ENCODE assay signal across 22 cellular contexts in the genomic region with DNA sequence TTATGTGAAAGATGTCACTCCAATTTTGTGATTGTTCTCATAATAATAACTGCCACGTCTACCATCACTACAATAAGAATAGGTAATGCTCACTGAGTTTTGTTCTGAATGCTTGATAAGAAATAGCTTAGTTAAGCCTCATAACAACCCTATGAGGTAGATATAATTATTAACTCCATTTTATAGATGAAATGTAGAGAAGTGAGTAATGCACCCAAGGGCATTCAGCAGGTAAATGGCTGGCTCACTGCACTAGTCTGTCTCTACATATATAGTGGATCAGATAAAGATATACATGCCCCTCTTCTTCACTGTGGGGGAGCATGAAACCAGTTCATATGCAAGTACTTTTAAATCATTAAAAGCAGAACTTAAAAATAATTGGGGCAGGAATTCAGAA.
DNase-seq lines count a peak whose midpoint lies in the region; ATAC-seq, FAIRE-seq and TF ChIP-seq lines count a peak whose summit lies in the region.
"Had no signal": no experiment of that assay in that cellular context is flagged by ENCODE, and none has a peak within 500 bp of the region (broad histone marks: within the 10 kb centered on the region; RNA-seq: fewer than 3 reads in every experiment).

No MANE protein-coding gene starts in this region.

- no peaks in the 10 kb centered on the region for H3K27me3 Mint-ChIP-seq in activated T-cell treated with anti-CD3 and anti-CD28 coated beads, Interleukin-2, amount 50 U/mL, for 72 hours (ENCODE audit: low read depth)
- H3K27me3 Mint-ChIP-seq: CD4-positive, alpha-beta T cell had no signal

- no peak overlapping the region for H3K4me3 Mint-ChIP-seq in activated T-cell treated with anti-CD3 and anti-CD28 coated beads, Interleukin-2, amount 50 U/mL, for 72 hours
- H3K4me3 Mint-ChIP-seq: B cell; CD4-positive, alpha-beta T cell; CD8-positive, alpha-beta memory T cell; H9 had no signal

- no peak overlapping the region for H3K4me3 ChIP-seq in BE2C (ENCODE audit: low read depth, low read length)
- H3K4me3 ChIP-seq: BLaER1 treated with 17β-estradiol and CSF1 and Interleukin-3, amounts not matched to agents 10 nM and 100 nM; GM12878; GM23248 had no signal

- no peaks in the 10 kb centered on the region for H3K36me3 Mint-ChIP-seq in activated T-cell treated with anti-CD3 and anti-CD28 coated beads, Interleukin-2, amount 50 U/mL, for 72 hours (ENCODE audit: insufficient read depth in 2 of 2)

- no peaks in the 10 kb centered on the region for H3K36me3 ChIP-seq in BE2C
- H3K36me3 ChIP-seq: BLaER1 treated with 17β-estradiol and CSF1 and Interleukin-3, amounts not matched to agents 10 nM and 100 nM had no signal

- no peak overlapping the region for H3K27ac Mint-ChIP-seq in activated T-cell treated with anti-CD3 and anti-CD28 coated beads, Interleukin-2, amount 50 U/mL, for 72 hours
- H3K27ac Mint-ChIP-seq: B cell; CD14-positive monocyte; CD4-positive, alpha-beta T cell; H9 had no signal

- H3K9me3 Mint-ChIP-seq in activated T-cell treated with anti-CD3 and anti-CD28 coated beads, Interleukin-2, amount 50 U/mL, for 72 hours: no peaks in the 10 kb centered on the region
- H3K9me3 Mint-ChIP-seq: CD4-positive, alpha-beta T cell; CD8-positive, alpha-beta memory T cell; H9 had no signal

- H3K9me3 ChIP-seq in BE2C: no peaks in the 10 kb centered on the region
- H3K9me3 ChIP-seq: BLaER1 treated with 17β-estradiol and CSF1 and Interleukin-3, amounts not matched to agents 10 nM and 100 nM had no signal

- no peaks in the 10 kb centered on the region for H3K4me1 ChIP-seq in BE2C

- H3K4me1 Mint-ChIP-seq in activated T-cell treated with anti-CD3 and anti-CD28 coated beads, Interleukin-2, amount 50 U/mL, for 72 hours (ENCODE audit: low read depth): peaks cover 9% of the 10 kb centered on the region

- TF ChIP-seq CTCF in BE2C (IDR thresholded peaks at IDR 0.05; ENCODE audit: low read depth, low read length): no peak

- DNase-seq in RCC 7860 (ENCODE audit: low spot score) (peak; percentile 51), glomerular visceral epithelial cell (ENCODE audit: extremely low spot score) (peak; percentile 35), renal cortical epithelial cell (ENCODE audit: low read depth) (peak; percentile 65), BE2C (no peak), NCI-H2029 treated with DMSO at 0.1 percent for 48 hours (lab: John Stamatoyannopoulos, UW) (no peak)
- DNase-seq in activated T-cell treated with anti-CD3 and anti-CD28 coated beads, Interleukin-2, amount 50 U/mL, for 72 hours: no peak
- DNase-seq: CD4-positive, alpha-beta T cell; CD8-positive, alpha-beta memory T cell; DMS 273 treated with DMSO at 0.1 percent for 48 hours; DMS79; EL; GDM1; GM23248; H9 had no signal

- FAIRE-seq in RCC 7860 (lab: Jason Lieb, UNC): peak; percentile 92
- FAIRE-seq: D721Med, GM12878, GM18507, H1 had no signal

- no peak for ATAC-seq in activated T-cell treated with anti-CD3 and anti-CD28 coated beads, Interleukin-2, amount 50 U/mL, for 72 hours (replicated peaks in 1 of 2)
- ATAC-seq: GM12878, HCT116 had no signal

- no peaks in the 10 kb centered on the region for H3K27me3 ChIP-seq in BE2C
- H3K27me3 ChIP-seq: BLaER1 treated with 17β-estradiol and CSF1 and Interleukin-3, amounts not matched to agents 10 nM and 100 nM had no signal

Comparison
In these comparisons a context has a peak if more than half of its experiments do, and no peak if none do; other contexts are left out.
1. DNase-seq: peak in RCC 7860 (single experiment), glomerular visceral epithelial cell (single experiment) and renal cortical epithelial cell (single experiment); none in activated T-cell treated with anti-CD3 and anti-CD28 coated beads, Interleukin-2, amount 50 U/mL, for 72 hours (0 of 2), BE2C (single experiment) and NCI-H2029 treated with DMSO at 0.1 percent for 48 hours (single experiment).